9 cellular contexts compared by ENCODE assay signal in genomic region chr5:57692582-57693487, GRCh38.
DNase-seq lines count a peak whose midpoint lies in the region.
"Had no signal": no experiment of that assay in that cellular context is flagged by ENCODE, and none has a peak within 500 bp of the region (broad histone marks: within the 10 kb centered on the region; RNA-seq: fewer than 3 reads in every experiment).

No MANE protein-coding gene starts in this region.

- peak; percentile 15 for DNase-seq in SKM-1 treated with dmso at 0.1 percent for 144 hours (lab: John Stamatoyannopoulos, UW; ENCODE audit: unreplicated experiment)
- DNase-seq in SKM-1 (lab: John Stamatoyannopoulos, UW; ENCODE audit: unreplicated experiment), result no peak
- peak; percentile 98 for DNase-seq in M059J (ENCODE audit: low read depth)
- DNase-seq in brain pericyte (ENCODE audit: low read depth, low spot score), result peak; percentile 73
- peak; percentile 74 for DNase-seq in iPS-NIHi7 (ENCODE audit: extremely low spot score)
- DNase-seq in stimulated activated CD4-positive, alpha-beta T cell treated with anti-CD3 and anti-CD28 coated beads, Interleukin-12 subunit alpha, Interleukin-12 subunit beta, amount 100 ng/mL, for 48 hours (ENCODE audit: low read depth in 2 of 3, low spot score in 1 of 3), result peak in 2 of 3 donors; percentile 5 to 8
- DNase-seq in NCI-H2029 treated with DMSO at 0.1 percent for 48 hours (lab: John Stamatoyannopoulos, UW), result no peak
- DNase-seq in DMS79 (lab: John Stamatoyannopoulos, UW), result no peak
- DNase-seq: CD4-positive, CD25-positive, alpha-beta regulatory T cell had no signal

Comparison
In these comparisons a context has a peak if more than half of its experiments do, and no peak if none do; other contexts are left out.
1. DNase-seq: peak in SKM-1 treated with dmso at 0.1 percent for 144 hours (single experiment), M059J (single experiment), brain pericyte (single experiment), iPS-NIHi7 (single experiment) and stimulated activated CD4-positive, alpha-beta T cell treated with anti-CD3 and anti-CD28 coated beads, Interleukin-12 subunit alpha, Interleukin-12 subunit beta, amount 100 ng/mL, for 48 hours (2 of 3); none in SKM-1 (single experiment), NCI-H2029 treated with DMSO at 0.1 percent for 48 hours (single experiment) and DMS79 (single experiment).